Comparison of ENCODE assay signal across 9 cellular contexts in genomic region chr2:156322103-156322671, GRCh38. TPM values are rescaled to one million over a fixed set of nuclear protein-coding genes. Genes with fewer than 3 reads are reported as not detected.
A peak's percentile ranks its signal among the peaks of the same experiment; 100 is the strongest.
DNase-seq lines count a peak whose midpoint lies in the region; ATAC-seq and TF ChIP-seq lines count a peak whose summit lies in the region.
"Had no signal": no experiment of that assay in that cellular context is flagged by ENCODE, and none has a peak within 500 bp of the region (broad histone marks: within the 10 kb centered on the region; RNA-seq: fewer than 3 reads in every experiment).

No MANE protein-coding gene starts in this region.

- no peaks in the 10 kb centered on the region for H3K9me2 ChIP-seq in neural cell (ENCODE audit: insufficient read depth, low read length)

- no peak overlapping the region for H3K4me2 ChIP-seq in neural cell (ENCODE audit: low read length)

- peaks cover 61% of the 10 kb centered on the region for H3K4me1 Mint-ChIP-seq in activated naive CD8-positive, alpha-beta T cell treated with anti-CD3 and anti-CD28 coated beads, Interleukin-2, amount 50 U/mL, for 24 hours

- no peak for TF ChIP-seq EP300 in neural cell (conservative IDR thresholded peaks at IDR 0.05; ENCODE audit: poor library complexity, severe bottlenecking)

- no peak overlapping the region for H2AFZ ChIP-seq in neural cell (ENCODE audit: low read depth, low read length)

- peaks cover 67% of the 10 kb centered on the region for H3K27me3 Mint-ChIP-seq in activated naive CD8-positive, alpha-beta T cell treated with anti-CD3 and anti-CD28 coated beads, Interleukin-2, amount 50 U/mL, for 24 hours

- no peak overlapping the region for H3K27ac ChIP-seq in neural cell (ENCODE audit: low read length)

- no peaks in the 10 kb centered on the region for H4K20me1 ChIP-seq in neural cell (ENCODE audit: insufficient read depth)

- peak; percentile 46 for ATAC-seq in GM18868 (IDR thresholded peaks at IDR 0.05; ENCODE audit: unreplicated experiment)
- peak; percentile 51 for ATAC-seq in HG02763 (IDR thresholded peaks at IDR 0.05; ENCODE audit: unreplicated experiment)
- peak; percentile 65 for ATAC-seq in activated naive CD8-positive, alpha-beta T cell treated with anti-CD3 and anti-CD28 coated beads, Interleukin-2, amount 50 U/mL, for 24 hours
- no peak for ATAC-seq in esophagus mucosa

- peaks cover 47% of the 10 kb centered on the region for H3K36me3 Mint-ChIP-seq in activated naive CD8-positive, alpha-beta T cell treated with anti-CD3 and anti-CD28 coated beads, Interleukin-2, amount 50 U/mL, for 24 hours (ENCODE audit: low read depth)

- no peaks in the 10 kb centered on the region for H3K79me2 ChIP-seq in neural cell (replicated peaks; ENCODE audit: insufficient read depth, low read length)

- no peaks in the 10 kb centered on the region for H3K9me3 Mint-ChIP-seq in activated naive CD8-positive, alpha-beta T cell treated with anti-CD3 and anti-CD28 coated beads, Interleukin-2, amount 50 U/mL, for 24 hours

- H3F3A ChIP-seq in neural cell (ENCODE audit: insufficient read depth, low read length, poor library complexity, severe bottlenecking): no peaks in the 10 kb centered on the region

- peak overlapping the region; percentile 73 for H3K4me3 Mint-ChIP-seq in activated naive CD8-positive, alpha-beta T cell treated with anti-CD3 and anti-CD28 coated beads, Interleukin-2, amount 50 U/mL, for 24 hours

- H3K27me3 ChIP-seq in neural cell (ENCODE audit: insufficient read depth, low read depth, low read length): peaks cover 88% of the 10 kb centered on the region

- H3K4me3 ChIP-seq in neural cell (ENCODE audit: low read length): peak overlapping the region; percentile 32

- no peak for TF ChIP-seq RAD21 in neural cell (conservative IDR thresholded peaks at IDR 0.05)

- peak; percentile 45 for DNase-seq in activated naive CD8-positive, alpha-beta T cell treated with anti-CD3 and anti-CD28 coated beads, Interleukin-2, amount 50 U/mL, for 24 hours
- DNase-seq in AG20443 (ENCODE audit: low spot score) (no peak), EL (no peak), glomerular visceral epithelial cell (ENCODE audit: extremely low spot score) (no peak)
- DNase-seq: occipital lobe had no signal

- no peaks in the 10 kb centered on the region for H3K36me3 ChIP-seq in neural cell (ENCODE audit: insufficient read depth, low read length)

- peaks cover 5% of the 10 kb centered on the region for H3K9me3 ChIP-seq in neural cell (ENCODE audit: low read length)

- H3K9ac ChIP-seq in neural cell (ENCODE audit: low read length): no peak overlapping the region

- H3K27ac Mint-ChIP-seq in activated naive CD8-positive, alpha-beta T cell treated with anti-CD3 and anti-CD28 coated beads, Interleukin-2, amount 50 U/mL, for 24 hours: peak overlapping the region; percentile 81

- TF ChIP-seq CTCF in neural cell (IDR thresholded peaks at IDR 0.05; ENCODE audit: poor library complexity, severe bottlenecking): no peak

TF ChIP-seq in neural cell, 6 proteins besides CTCF, POLR2A, EP300 and RAD21:
- no peak for TF ChIP-seq SMC3 (conservative IDR thresholded peaks at IDR 0.05; ENCODE audit: poor library complexity)
- TF ChIP-seq TAF1 (IDR thresholded peaks at IDR 0.05; ENCODE audit: low read depth): no peak
- TF ChIP-seq MXI1 (conservative IDR thresholded peaks at IDR 0.05; ENCODE audit: poor library complexity, severe bottlenecking): no peak
- no peak for TF ChIP-seq POLR2AphosphoS5 (IDR thresholded peaks at IDR 0.05)
- TF ChIP-seq REST (IDR thresholded peaks at IDR 0.05; ENCODE audit: borderline replicate concordance): no peak
- TF ChIP-seq EZH2 (IDR thresholded peaks at IDR 0.05; ENCODE audit: borderline replicate concordance, insufficient read depth, low read length, poor library complexity, severe bottlenecking): no peak

RNA-seq across cellular contexts. Expression of gene NR4A2, which starts 10.3 kb away (rescaled TPM):
- polyA plus RNA-seq in neural cell: 0.48 and 1.2 TPM in 2 replicates
- 0.23 TPM in 1 of 2 replicates, not detected in the other for polyA minus RNA-seq in neural cell
- total RNA-seq in esophagus mucosa: 3.1 TPM
